1 cellular context compared by ENCODE assay signal in the genomic region with DNA sequence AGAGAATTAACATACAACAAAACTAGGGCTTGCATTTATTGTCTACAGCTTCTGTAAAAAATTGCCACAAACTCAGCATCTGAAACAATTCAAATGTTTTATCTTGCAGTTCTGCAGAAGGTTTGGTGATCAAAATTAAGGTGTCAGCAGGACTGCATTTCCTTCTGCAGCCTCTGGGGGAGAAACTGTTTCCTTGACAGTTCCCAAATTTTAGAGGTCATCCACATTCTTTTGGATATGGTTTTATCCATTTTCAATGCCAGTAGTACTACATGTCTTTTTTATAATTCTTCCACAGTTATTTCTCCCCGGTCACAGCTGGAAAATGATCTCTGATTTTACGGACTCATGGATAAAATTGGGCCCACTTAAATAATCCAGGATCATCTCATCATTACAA.
TF ChIP-seq lines count a peak whose summit lies in the region.

No MANE protein-coding gene starts in this region.

TF ChIP-seq in H1, 55 proteins besides CTCF, POLR2A, EP300 and RAD21 (continued from another document):
- TF ChIP-seq RFX5 (IDR thresholded peaks at IDR 0.05; ENCODE audit: borderline replicate concordance, low read depth, low read length) (no peak), SIX5 (IDR thresholded peaks at IDR 0.05; ENCODE audit: low read depth, low read length) (no peak)
